2 cellular contexts compared by ENCODE assay signal in the genomic region with DNA sequence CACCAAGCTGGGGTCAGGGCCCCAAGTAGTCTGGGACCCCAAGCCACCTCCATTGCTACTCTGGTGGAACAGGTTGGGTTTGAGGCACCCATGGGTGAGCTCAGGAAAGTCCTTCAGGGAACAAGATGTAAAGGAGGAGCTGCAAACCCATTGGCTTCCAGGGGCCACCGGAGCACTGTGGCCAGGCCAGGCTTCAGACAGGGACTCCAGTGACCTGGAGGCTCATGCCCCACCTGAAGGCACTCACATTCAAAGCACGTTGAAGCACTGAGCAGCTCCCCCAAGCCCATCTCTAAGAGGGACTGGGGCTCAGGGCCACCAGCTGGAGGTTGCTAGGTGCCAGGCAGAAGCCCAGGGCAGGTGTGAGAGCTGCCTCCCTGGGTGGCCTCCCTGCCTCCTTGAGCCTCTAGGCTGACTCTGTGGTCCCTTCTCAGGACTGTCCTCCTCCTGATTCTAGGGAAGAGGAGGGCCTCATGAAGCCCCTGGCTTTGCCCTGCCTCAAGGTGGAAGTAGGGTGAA.
TF ChIP-seq lines count a peak whose summit lies in the region.

No MANE protein-coding gene starts in this region.

TF ChIP-seq in IMR-90, 13 proteins besides CTCF, POLR2A, EP300 and RAD21:
- TF ChIP-seq MAZ (IDR thresholded peaks at IDR 0.05; ENCODE audit: borderline replicate concordance, low read depth, low read length) (no peak), NFE2L2 (IDR thresholded peaks at IDR 0.05; ENCODE audit: low read depth, low read length) (no peak), CEBPB (IDR thresholded peaks at IDR 0.05; ENCODE audit: low read depth, low read length) (no peak), RCOR1 (IDR thresholded peaks at IDR 0.05; ENCODE audit: insufficient replicate concordance, low read length) (no peak), FOS (IDR thresholded peaks at IDR 0.05; ENCODE audit: low read depth, low read length) (no peak), CHD1 (IDR thresholded peaks at IDR 0.05; ENCODE audit: low read depth, low read length) (no peak), MAFK (IDR thresholded peaks at IDR 0.05; ENCODE audit: low read depth, low read length) (no peak), SMC3 (IDR thresholded peaks at IDR 0.05; ENCODE audit: low read depth, low read length) (no peak)
- TF ChIP-seq, protein P1, sequence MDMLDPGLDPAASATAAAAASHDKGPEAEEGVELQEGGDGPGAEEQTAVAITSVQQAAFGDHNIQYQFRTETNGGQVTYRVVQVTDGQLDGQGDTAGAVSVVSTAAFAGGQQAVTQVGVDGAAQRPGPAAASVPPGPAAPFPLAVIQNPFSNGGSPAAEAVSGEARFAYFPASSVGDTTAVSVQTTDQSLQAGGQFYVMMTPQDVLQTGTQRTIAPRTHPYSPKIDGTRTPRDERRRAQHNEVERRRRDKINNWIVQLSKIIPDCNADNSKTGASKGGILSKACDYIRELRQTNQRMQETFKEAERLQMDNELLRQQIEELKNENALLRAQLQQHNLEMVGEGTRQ (IDR thresholded peaks at IDR 0.05; ENCODE audit: low read depth, low read length) = no peak

TF ChIP-seq in endothelial cell of umbilical vein, 7 proteins besides CTCF, POLR2A, EP300 and RAD21:
- no peak for TF ChIP-seq JUN (IDR thresholded peaks at IDR 0.05; ENCODE audit: borderline replicate concordance, insufficient read depth, insufficient read length, low read depth)
- TF ChIP-seq MYC (IDR thresholded peaks at IDR 0.05; ENCODE audit: low read depth, low read length) = no peak
- no peak for TF ChIP-seq POLR2AphosphoS5 (IDR thresholded peaks at IDR 0.05; ENCODE audit: insufficient read depth, low read depth, low read length)
- no peak for TF ChIP-seq GATA2 (IDR thresholded peaks at IDR 0.05; ENCODE audit: insufficient read depth, insufficient read length, low read depth, low read length)
- no peak for TF ChIP-seq EZH2 (IDR thresholded peaks at IDR 0.05; ENCODE audit: borderline replicate concordance, low read depth, low read length, severe bottlenecking)
- TF ChIP-seq, protein P2, sequence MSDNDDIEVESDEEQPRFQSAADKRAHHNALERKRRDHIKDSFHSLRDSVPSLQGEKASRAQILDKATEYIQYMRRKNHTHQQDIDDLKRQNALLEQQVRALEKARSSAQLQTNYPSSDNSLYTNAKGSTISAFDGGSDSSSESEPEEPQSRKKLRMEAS (IDR thresholded peaks at IDR 0.05; ENCODE audit: insufficient read depth, insufficient read length) = no peak
- no peak for TF ChIP-seq FOS (IDR thresholded peaks at IDR 0.05; ENCODE audit: borderline replicate concordance, insufficient read depth, low read length)
TF ChIP-seq in endothelial cell of umbilical vein: peak in this region for 0.
